ENCODE assay signal across 10 cellular contexts in genomic region chr10:11560076-11560709, GRCh38. TPM values are rescaled to one million over a fixed set of nuclear protein-coding genes. Genes with fewer than 3 reads are reported as not detected.
DNase-seq lines count a peak whose midpoint lies in the region; ATAC-seq, FAIRE-seq and TF ChIP-seq lines count a peak whose summit lies in the region.
"Had no signal": no experiment of that assay in that cellular context is flagged by ENCODE, and none has a peak within 500 bp of the region (broad histone marks: within the 10 kb centered on the region; RNA-seq: fewer than 3 reads in every experiment).

No MANE protein-coding gene starts in this region.

- DNase-seq in GM12865 (ENCODE audit: low read depth) = peak; percentile 63
- DNase-seq in HuH-7 (ENCODE audit: low spot score) = peak; percentile 20
- no peak for DNase-seq in cardiac septum (ENCODE audit: low spot score)
- DNase-seq in stimulated activated naive CD8-positive, alpha-beta T cell treated with anti-CD3 and anti-CD28 coated beads, Interleukin-15, Interleukin-2, amounts not matched to agents 100 U/mL and 50 U/mL, for 24 hours = no peak
- DNase-seq in activated naive CD4-positive, alpha-beta T cell (lab: John Stamatoyannopoulos, UW) = no peak
- no peak for DNase-seq in neuronal stem cell (ENCODE audit: low spot score)
- DNase-seq: colonic mucosa, COR-L47 had no signal

- no peak overlapping the region for H3K18ac ChIP-seq in neuronal stem cell (ENCODE audit: low read length)

- no peak for TF ChIP-seq CTCF in GM12865 (IDR thresholded peaks at IDR 0.05; ENCODE audit: insufficient read depth, low read depth, low read length, missing control alignments)

- H3K27me3 ChIP-seq in neuronal stem cell (ENCODE audit: control insufficient read depth in 3 of 3, insufficient read depth in 3 of 3, low read depth in 1 of 3, low read length in 3 of 3) = no peaks in the 10 kb centered on the region
- H3K27me3 ChIP-seq: colonic mucosa had no signal

- H3K4me3 ChIP-seq in GM12865 (ENCODE audit: low read depth, low read length) = no peak overlapping the region
- H3K4me3 ChIP-seq in neuronal stem cell (ENCODE audit: low read length in 2 of 2) = no peak overlapping the region
- H3K4me3 ChIP-seq: colonic mucosa had no signal

- H4K8ac ChIP-seq in neuronal stem cell (ENCODE audit: low read depth, low read length) = no peak overlapping the region

- no peak overlapping the region for H3K14ac ChIP-seq in neuronal stem cell (ENCODE audit: low read length)

- no peak overlapping the region for H4K91ac ChIP-seq in neuronal stem cell (ENCODE audit: low read depth, low read length, poor library complexity)

- H3K27ac ChIP-seq in neuronal stem cell (replicated peaks; ENCODE audit: low read length) = no peak overlapping the region
- H3K27ac ChIP-seq: colonic mucosa had no signal

- ATAC-seq in GM21723 (IDR thresholded peaks at IDR 0.05; ENCODE audit: unreplicated experiment) = peak; percentile 83
- no peak for ATAC-seq in stimulated activated naive CD8-positive, alpha-beta T cell treated with anti-CD3 and anti-CD28 coated beads, Interleukin-15, Interleukin-2, amounts not matched to agents 100 U/mL and 50 U/mL, for 24 hours

- no peak overlapping the region for H3K9ac ChIP-seq in neuronal stem cell (ENCODE audit: low read depth, low read length, poor library complexity)

- H2BK12ac ChIP-seq in neuronal stem cell (ENCODE audit: low read length) = no peak overlapping the region

- intact Hi-C loops in cardiac septum (cut with DNase I) = no loop called here

- no peak overlapping the region for H2BK120ac ChIP-seq in neuronal stem cell (ENCODE audit: low read depth, low read length)

- no CpG with 5 or more reads among the region's 4 CpGs for WGBS in neuronal stem cell (ENCODE audit: extremely low coverage in 2 of 2, insufficient read length in 2 of 2, insufficient replicate concordance in 1 of 2), 2 donors

- peaks cover 4% of the 10 kb centered on the region for H3K79me1 ChIP-seq in neuronal stem cell (ENCODE audit: low read depth, low read length)

- peaks cover 2 to 18% of the 10 kb centered on the region in 2 donors for H3K36me3 ChIP-seq in neuronal stem cell (replicated peaks in 1 of 2; ENCODE audit: control insufficient read depth in 2 of 2, insufficient read depth in 2 of 2, low read length in 2 of 2)
- H3K36me3 ChIP-seq: colonic mucosa had no signal

- H3K4me1 ChIP-seq in neuronal stem cell (ENCODE audit: control insufficient read depth in 2 of 2, insufficient read depth in 1 of 2, low read depth in 1 of 2, low read length in 2 of 2) = no peaks in the 10 kb centered on the region
- H3K4me1 ChIP-seq: colonic mucosa had no signal

- no peak overlapping the region for H3K4me2 ChIP-seq in neuronal stem cell (ENCODE audit: insufficient read depth, low read length, poor library complexity, severe bottlenecking)

- H2BK15ac ChIP-seq in neuronal stem cell (ENCODE audit: low read length) = no peak overlapping the region

- no peak overlapping the region for H2AK5ac ChIP-seq in neuronal stem cell (ENCODE audit: low read depth, low read length)

- no peak overlapping the region for H2AFZ ChIP-seq in neuronal stem cell (ENCODE audit: low read length)

- no peak overlapping the region for H2BK5ac ChIP-seq in neuronal stem cell (ENCODE audit: low read length)

- no peak overlapping the region for H3K4ac ChIP-seq in neuronal stem cell (ENCODE audit: low read length)

- H3K9me3 ChIP-seq in neuronal stem cell (replicated peaks in 1 of 2; ENCODE audit: control insufficient read depth in 2 of 2, insufficient read depth in 1 of 2, low read depth in 1 of 2, low read length in 2 of 2) = peaks cover 2 to 23% of the 10 kb centered on the region in 2 donors
- H3K9me3 ChIP-seq: colonic mucosa had no signal

- no peak overlapping the region for H3K23ac ChIP-seq in neuronal stem cell (ENCODE audit: low read depth, low read length, poor library complexity)

- peak; percentile 85 for FAIRE-seq in islet of Langerhans (lab: Jason Lieb, UNC)

RNA-seq across cellular contexts. Expression of gene USP6NL, which starts 51.3 kb away (rescaled TPM):
- 10.5 TPM for total RNA-seq in cardiac septum
- polyA plus RNA-seq in neuronal stem cell (2013, experiment 1 of 2) = 27.6 TPM
- polyA plus RNA-seq in neuronal stem cell (2013, experiment 2 of 2) = 27.7 TPM

Comparison
In these comparisons a context has a peak if more than half of its experiments do, and no peak if none do; other contexts are left out.
1. DNase-seq: peak in GM12865 (single experiment) and HuH-7 (single experiment); none in cardiac septum (single experiment), stimulated activated naive CD8-positive, alpha-beta T cell treated with anti-CD3 and anti-CD28 coated beads, Interleukin-15, Interleukin-2, amounts not matched to agents 100 U/mL and 50 U/mL, for 24 hours (single experiment), activated naive CD4-positive, alpha-beta T cell (0 of 4) and neuronal stem cell (single experiment).